Comparison of ENCODE assay signal across 8 cellular contexts in genomic region chr6:4774715-4775590, GRCh38. TPM values are rescaled to one million over a fixed set of nuclear protein-coding genes. Genes with fewer than 3 reads are reported as not detected.
A peak's percentile ranks its signal among the peaks of the same experiment; 100 is the strongest.
DNase-seq lines count a peak whose midpoint lies in the region; ATAC-seq and TF ChIP-seq lines count a peak whose summit lies in the region.

No MANE protein-coding gene starts in this region.

- peaks cover 33% of the 10 kb centered on the region for H3K4me1 Mint-ChIP-seq in activated naive CD4-positive, alpha-beta T cell treated with anti-CD3 and anti-CD28 coated beads, Interleukin-2, amount 10 ng/mL, durations not matched to agents 7 days and 5 days

- H3K27me3 ChIP-seq in GM06990 (replicated peaks; ENCODE audit: control insufficient read depth, insufficient read depth, low read length) (no peaks in the 10 kb centered on the region; the same call in 1 of the 2 replicates), cardiac muscle cell (no peaks in the 10 kb centered on the region), prostate gland (replicated peaks; ENCODE audit: insufficient read depth) (no peaks in the 10 kb centered on the region)

- intact Hi-C loops in prostate gland (cut with DNase I), result loop anchor here (5.0 to 10.0 kb wide), 3 partner anchors 123 to 420 kb away; partner anchors contain the start of gene RPP40

- peak; percentile 16 for TF ChIP-seq POLR2A in prostate gland (IDR thresholded peaks at IDR 0.05)

- H3K9me3 ChIP-seq in cardiac muscle cell (ENCODE audit: low read depth) (no peaks in the 10 kb centered on the region), prostate gland (no peaks in the 10 kb centered on the region)

- TF ChIP-seq CTCF in GM06990 (IDR thresholded peaks at IDR 0.05; ENCODE audit: insufficient read depth, low read length, poor library complexity, severe bottlenecking) (no peak), cardiac muscle cell (IDR thresholded peaks at IDR 0.05; ENCODE audit: low read depth, low read length) (no peak), prostate gland (IDR thresholded peaks at IDR 0.05) (no peak)

- peaks cover 38% of the 10 kb centered on the region for H3K27me3 Mint-ChIP-seq in activated naive CD4-positive, alpha-beta T cell treated with anti-CD3 and anti-CD28 coated beads, Interleukin-2, amount 10 ng/mL, durations not matched to agents 7 days and 5 days

- H3K27ac ChIP-seq in cardiac muscle cell (peak overlapping the region; percentile 1), prostate gland (peak overlapping the region; percentile 62 to 82)

- H3K9me3 Mint-ChIP-seq in activated naive CD4-positive, alpha-beta T cell treated with anti-CD3 and anti-CD28 coated beads, Interleukin-2, amount 10 ng/mL, durations not matched to agents 7 days and 5 days, result peaks cover 12% of the 10 kb centered on the region

- peak overlapping the region; percentile 48 for H3K4me3 ChIP-seq in GM06990 (replicated peaks; ENCODE audit: low read depth, low read length)
- peak overlapping the region; percentile 61 for H3K4me3 ChIP-seq in cardiac muscle cell
- peak overlapping the region; percentile 57 to 76 for H3K4me3 ChIP-seq in prostate gland

- WGBS in prostate gland, result 5% methylated on average over 49 of the region's 55 CpGs

- ATAC-seq in HG03460 (IDR thresholded peaks at IDR 0.05; ENCODE audit: unreplicated experiment), result no peak
- no peak for ATAC-seq in HG02571 (IDR thresholded peaks at IDR 0.05; ENCODE audit: unreplicated experiment)

- H3K27ac Mint-ChIP-seq in activated naive CD4-positive, alpha-beta T cell treated with anti-CD3 and anti-CD28 coated beads, Interleukin-2, amount 10 ng/mL, durations not matched to agents 7 days and 5 days, result peak overlapping the region; percentile 79

- H3K4me3 Mint-ChIP-seq in activated naive CD4-positive, alpha-beta T cell treated with anti-CD3 and anti-CD28 coated beads, Interleukin-2, amount 10 ng/mL, durations not matched to agents 7 days and 5 days, result peak overlapping the region; percentile 78

- H3K4me1 ChIP-seq in cardiac muscle cell (ENCODE audit: low read depth) (peaks cover 4% of the 10 kb centered on the region), prostate gland (replicated peaks) (no peaks in the 10 kb centered on the region)

- CTCF ChIA-PET in activated naive CD4-positive, alpha-beta T cell treated with anti-CD3 and anti-CD28 coated beads, Interleukin-2, amount 10 ng/mL, durations not matched to agents 7 days and 5 days (lab: Charles Lee), result no interaction called here

- DNase-seq in GM06990 (ENCODE audit: extremely low read depth, insufficient read length) (peak; percentile 16), NCI-H1105 treated with DMSO at 0.1 percent for 48 hours (lab: John Stamatoyannopoulos, UW) (peak; percentile 65), cardiac muscle cell (ENCODE audit: low read depth in 1 of 2, low spot score in 1 of 2) (peak; percentile 8 to 59), prostate gland (ENCODE audit: low spot score) (peak; percentile 5), NCI-H2107 treated with DMSO at 0.1 percent for 48 hours (lab: John Stamatoyannopoulos, UW; ENCODE audit: unreplicated experiment) (no peak)
- DNase-seq in activated naive CD4-positive, alpha-beta T cell treated with anti-CD3 and anti-CD28 coated beads, Interleukin-2, amount 10 ng/mL, durations not matched to agents 7 days and 5 days, result peak; percentile 28

- H3K36me3 Mint-ChIP-seq in activated naive CD4-positive, alpha-beta T cell treated with anti-CD3 and anti-CD28 coated beads, Interleukin-2, amount 10 ng/mL, durations not matched to agents 7 days and 5 days, result peaks cover 14% of the 10 kb centered on the region

- no peaks in the 10 kb centered on the region for H3K36me3 ChIP-seq in GM06990 (ENCODE audit: control insufficient read depth, insufficient read depth, low read length)
- no peaks in the 10 kb centered on the region for H3K36me3 ChIP-seq in cardiac muscle cell
- no peaks in the 10 kb centered on the region for H3K36me3 ChIP-seq in prostate gland

RNA-seq across cellular contexts. Expression of gene CDYL, which starts 1.3 kb away (rescaled TPM):
- 60.8 and 71.5 TPM in 2 replicates for total RNA-seq in cardiac muscle cell
- polyA plus RNA-seq in cardiac muscle cell, result 38.0 and 49.8 TPM in 2 replicates
- 10 to 100 TPM; 28.1 to 54.5 TPM for total RNA-seq in prostate gland
